Comparison of ENCODE assay signal across 20 cellular contexts in the genomic region with DNA sequence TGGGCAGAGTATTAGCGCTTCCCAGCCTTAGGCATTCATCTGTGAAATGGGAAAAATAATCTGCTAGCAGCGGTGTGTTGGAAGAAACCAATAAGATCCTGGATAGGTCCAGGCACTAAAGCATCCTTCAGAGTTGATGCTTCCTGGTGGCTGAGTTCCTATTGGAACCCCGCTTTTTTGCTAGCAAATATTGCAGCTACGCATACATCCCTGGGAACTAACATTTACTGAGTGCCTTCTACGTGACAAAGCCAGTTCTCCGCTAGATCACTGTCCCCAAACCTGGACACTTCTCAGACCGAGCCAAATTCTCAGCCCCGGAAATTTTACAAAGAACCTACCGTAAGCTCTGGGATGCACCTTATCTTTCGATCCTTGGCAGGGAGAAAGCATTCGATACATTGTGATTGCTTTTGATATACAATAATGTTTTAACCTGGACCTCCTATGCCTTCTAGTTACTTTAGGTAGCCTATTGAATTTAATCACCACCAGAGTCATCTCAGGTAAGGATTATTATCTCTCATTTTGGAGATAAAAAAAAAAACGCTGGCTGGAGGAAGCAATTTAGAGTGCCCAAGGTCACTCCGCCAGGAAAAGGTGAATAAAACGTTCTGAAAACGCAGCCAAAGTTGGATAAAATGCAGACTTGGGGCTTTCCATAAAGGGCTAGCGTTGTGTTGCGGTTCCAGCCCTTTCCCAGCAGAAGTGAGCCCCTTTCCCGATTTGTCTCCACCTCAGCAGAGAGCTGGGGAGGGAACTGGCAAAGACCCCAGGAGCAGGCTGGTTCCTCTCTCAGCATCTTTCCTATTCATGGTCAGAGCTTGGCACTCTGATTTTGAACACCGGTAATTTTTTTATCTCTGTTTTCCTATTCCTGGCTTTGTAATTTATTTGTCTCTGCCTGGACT. TPM values are rescaled to one million over a fixed set of nuclear protein-coding genes. Genes with fewer than 3 reads are reported as not detected.
DNase-seq lines count a peak whose midpoint lies in the region; ATAC-seq and TF ChIP-seq lines count a peak whose summit lies in the region.
"Had no signal": no experiment of that assay in that cellular context is flagged by ENCODE, and none has a peak within 500 bp of the region (broad histone marks: within the 10 kb centered on the region; RNA-seq: fewer than 3 reads in every experiment).

No MANE protein-coding gene starts in this region.

- no peaks in the 10 kb centered on the region for H3K36me3 ChIP-seq in heart right ventricle
- H3K36me3 ChIP-seq: brain microvascular endothelial cell had no signal

- no peak overlapping the region for H3K27ac ChIP-seq in right cardiac atrium (ENCODE audit: low read length)
- H3K27ac ChIP-seq in heart right ventricle, result no peak overlapping the region
- H3K27ac ChIP-seq: brain microvascular endothelial cell, foreskin keratinocyte, SK-N-MC had no signal

- no peaks in the 10 kb centered on the region for H3K36me3 Mint-ChIP-seq in neural crest cell (ENCODE audit: low read depth)

- H3K9me3 Mint-ChIP-seq in neural crest cell, result no peaks in the 10 kb centered on the region
- H3K9me3 Mint-ChIP-seq: stimulated activated naive CD8-positive, alpha-beta T cell treated with anti-CD3 and anti-CD28 coated beads, Interleukin-15, amount 100 ng/mL, for 72 hours had no signal

- no peak for ATAC-seq in right cardiac atrium
- no peak for ATAC-seq in heart right ventricle
- ATAC-seq in HG02623 (IDR thresholded peaks at IDR 0.05; ENCODE audit: unreplicated experiment), result no peak
- ATAC-seq: sciatic nerve; stimulated activated naive CD8-positive, alpha-beta T cell treated with anti-CD3 and anti-CD28 coated beads, Interleukin-15, amount 100 ng/mL, for 72 hours had no signal

- 14% methylated on average over 19 of the region's 19 CpGs for WGBS in right cardiac atrium
- 7 to 9% methylated on average over 19 of the region's 19 CpGs for WGBS in heart right ventricle, 2 donors

- peaks cover 2% of the 10 kb centered on the region for H3K27me3 ChIP-seq in right cardiac atrium (ENCODE audit: control insufficient read depth, insufficient read depth)
- peaks cover 18 to 100% (median 96%) of the 10 kb centered on the region in 7 donors for H3K27me3 ChIP-seq in heart right ventricle

- H3K27ac Mint-ChIP-seq in neural crest cell (ENCODE audit: unreplicated experiment), result no peak overlapping the region
- H3K27ac Mint-ChIP-seq: stimulated activated naive CD8-positive, alpha-beta T cell treated with anti-CD3 and anti-CD28 coated beads, Interleukin-15, amount 100 ng/mL, for 72 hours had no signal

- intact Hi-C loops in right cardiac atrium (cut with DNase I) (no loop called here), heart right ventricle (cut with DNase I) (no loop called here)

- peaks cover 25% of the 10 kb centered on the region for H3K4me1 Mint-ChIP-seq in neural crest cell

- no peak for TF ChIP-seq CTCF in heart right ventricle (IDR thresholded peaks at IDR 0.05)
- no peak for TF ChIP-seq CTCF in neural crest cell (conservative IDR thresholded peaks at IDR 0.05)

- DNase-seq in right cardiac atrium (no peak), heart right ventricle (no peak), epidermal melanocyte (ENCODE audit: insufficient read length, low spot score) (peak; percentile 6), neural crest cell (ENCODE audit: low read depth, low spot score) (no peak), T1000 (lab: John Stamatoyannopoulos, UW) (no peak), NOMO-1 (lab: John Stamatoyannopoulos, UW; ENCODE audit: unreplicated experiment in 2 of 2) (no peak)
- DNase-seq in stimulated activated CD4-positive, alpha-beta T cell treated with anti-CD3 and anti-CD28 coated beads, Interleukin-2, amount 100 ng/mL, for 48 hours, result no peak
- DNase-seq: activated CD8-positive, alpha-beta memory T cell treated with anti-CD3 and anti-CD28 coated beads for 24 hours; activated effector memory CD4-positive, alpha-beta T cell treated with Interleukin-2 at 50 U/mL for 16 hours; brain microvascular endothelial cell; COR-L47; effector CD8-positive, alpha-beta T cell; foreskin keratinocyte; NCI-H1092 treated with DMSO at 0.1 percent for 48 hours; NCI-H2171; NK-92 treated with Interleukin-12 subunit alpha and Interleukin-12 subunit beta, amount 100 ng/mL, for 24 hours; stimulated activated naive CD8-positive, alpha-beta T cell treated with anti-CD3 and anti-CD28 coated beads, Interleukin-15, amount 100 ng/mL, for 72 hours had no signal

- H3K4me3 ChIP-seq in right cardiac atrium (ENCODE audit: low read length), result peak overlapping the region; percentile 67
- peak overlapping the region in 5 of 10 donors; percentile 7 to 15 (median 13) for H3K4me3 ChIP-seq in heart right ventricle

- peak overlapping the region; percentile 85 for H3K4me3 Mint-ChIP-seq in neural crest cell
- H3K4me3 Mint-ChIP-seq: stimulated activated naive CD8-positive, alpha-beta T cell treated with anti-CD3 and anti-CD28 coated beads, Interleukin-15, amount 100 ng/mL, for 72 hours had no signal

- peaks cover 3% of the 10 kb centered on the region for H3K4me1 ChIP-seq in right cardiac atrium (ENCODE audit: control insufficient read depth, insufficient read depth, low read length)
- H3K4me1 ChIP-seq in heart right ventricle, result peaks cover 0 to 30% (median 9%) of the 10 kb centered on the region in 9 donors
- H3K4me1 ChIP-seq: foreskin keratinocyte had no signal

- H3K9me3 ChIP-seq in right cardiac atrium (ENCODE audit: control insufficient read depth, low read length) (no peaks in the 10 kb centered on the region), heart right ventricle (no peaks in the 10 kb centered on the region)

- H3K27me3 Mint-ChIP-seq in neural crest cell (ENCODE audit: low read depth), result peaks cover 96% of the 10 kb centered on the region

RNA-seq across cellular contexts. Expression of a gene that starts 2.6 kb away (rescaled TPM):
- total RNA-seq in right cardiac atrium (1 to 10 TPM; 1.9 to 3.2 (median 2.6) TPM), heart right ventricle (1 to 10 TPM in 9 of 10 donors, under 1 TPM in 1; 0.74 to 2.1 (median 1.5) TPM), neural crest cell (0.89 and 1.1 TPM in 2 replicates)
- polyA plus RNA-seq in right cardiac atrium (2.7 TPM), heart right ventricle (under 1 TPM; 0.43 to 0.80 TPM)
